29 cellular contexts compared by ENCODE assay signal in genomic region chr10:5500162-5500670, GRCh38. TPM values are rescaled to one million over a fixed set of nuclear protein-coding genes. Genes with fewer than 3 reads are reported as not detected.
"Had no signal": no experiment of that assay in that cellular context is flagged by ENCODE, and none has a peak within 500 bp of the region (broad histone marks: within the 10 kb centered on the region; RNA-seq: fewer than 3 reads in every experiment).

No MANE protein-coding gene starts in this region.

- ATAC-seq: activated CD4-positive, CD25-positive, alpha-beta regulatory T cell treated with anti-CD3 and anti-CD28 coated beads, Interleukin-2, amount 50 U/mL, for 24 hours; activated CD8-positive, alpha-beta T cell treated with anti-CD3 and anti-CD28 coated beads, Interleukin-2, amount 10 ng/mL, durations not matched to agents 7 days and 5 days; activated naive CD4-positive, alpha-beta T cell treated with anti-CD3 and anti-CD28 coated beads, Interleukin-2, amount 50 U/mL, for 72 hours; gastrocnemius medialis; left colon; psoas muscle; stimulated activated memory B cell treated with anti-CD40 and anti-IgM and Interleukin-4, amounts not matched to agents 10 μg/mL and 1 μg/mL and 100 μg/mL, for 72 hours had no signal

- H3K36me3 ChIP-seq: adrenal gland, ascending aorta, brain microvascular endothelial cell, esophagus squamous epithelium, gastrocnemius medialis, right atrium auricular region, stomach, transverse colon, vagina had no signal

- H3K9me3 ChIP-seq: adrenal gland, ascending aorta, esophagus squamous epithelium, gastrocnemius medialis, psoas muscle, right atrium auricular region, stomach, transverse colon, vagina had no signal

- H3K4me1 Mint-ChIP-seq: activated CD4-positive, alpha-beta T cell treated with anti-CD3 and anti-CD28 coated beads, Interleukin-2, amount 10 ng/mL, durations not matched to agents 7 days and 5 days; memory B cell; naive B cell; stimulated activated memory B cell treated with anti-CD40 and anti-IgM and Interleukin-4, amounts not matched to agents 10 μg/mL and 1 μg/mL and 100 μg/mL, for 72 hours had no signal

- H3K27ac ChIP-seq: adrenal gland, ascending aorta, brain microvascular endothelial cell, gastrocnemius medialis, psoas muscle, right atrium auricular region, stomach, transverse colon, vagina had no signal

- H3K4me1 ChIP-seq: adrenal gland, ascending aorta, gastrocnemius medialis, psoas muscle, right atrium auricular region had no signal

- H3K36me3 Mint-ChIP-seq: activated naive CD4-positive, alpha-beta T cell treated with anti-CD3 and anti-CD28 coated beads, Interleukin-2, amount 50 U/mL, for 72 hours; memory B cell; naive B cell; stimulated activated memory B cell treated with anti-CD40 and anti-IgM and Interleukin-4, amounts not matched to agents 10 μg/mL and 1 μg/mL and 100 μg/mL, for 72 hours had no signal

- H3K9me3 Mint-ChIP-seq: activated CD4-positive, alpha-beta T cell treated with anti-CD3 and anti-CD28 coated beads, Interleukin-2, amount 10 ng/mL, durations not matched to agents 7 days and 5 days; activated naive CD4-positive, alpha-beta T cell treated with anti-CD3 and anti-CD28 coated beads, Interleukin-2, amount 50 U/mL, for 72 hours; activated T-helper 1 cell treated with anti-CD3 and anti-CD28 coated beads, Interleukin-12 subunit alpha, Interleukin-12 subunit beta, Interleukin-2, Interleukin-4 antibody, amounts not matched to agents 30 ng/mL and 10 ng/mL and 1 ng/mL, durations not matched to agents 14 hours and 24 hours and 36 hours; endodermal cell; memory B cell; naive B cell; neural crest cell; stimulated activated memory B cell treated with anti-CD40 and anti-IgM and Interleukin-4, amounts not matched to agents 10 μg/mL and 1 μg/mL and 100 μg/mL, for 72 hours had no signal

- FAIRE-seq: islet of Langerhans had no signal

- H3K4me3 Mint-ChIP-seq: activated CD4-positive, alpha-beta T cell treated with anti-CD3 and anti-CD28 coated beads, Interleukin-2, amount 10 ng/mL, durations not matched to agents 7 days and 5 days; activated CD8-positive, alpha-beta T cell treated with anti-CD3 and anti-CD28 coated beads, Interleukin-2, amount 10 ng/mL, durations not matched to agents 7 days and 5 days; activated T-helper 1 cell treated with anti-CD3 and anti-CD28 coated beads, Interleukin-12 subunit alpha, Interleukin-12 subunit beta, Interleukin-2, Interleukin-4 antibody, amounts not matched to agents 30 ng/mL and 10 ng/mL and 1 ng/mL, durations not matched to agents 14 hours and 24 hours and 36 hours; endodermal cell; memory B cell; naive B cell; neural crest cell; stimulated activated memory B cell treated with anti-CD40 and anti-IgM and Interleukin-4, amounts not matched to agents 10 μg/mL and 1 μg/mL and 100 μg/mL, for 72 hours had no signal

- H3K4me3 ChIP-seq: adrenal gland, ascending aorta, esophagus squamous epithelium, gastrocnemius medialis, psoas muscle, right atrium auricular region, stomach, transverse colon, vagina had no signal

- H3K27ac Mint-ChIP-seq: activated CD4-positive, alpha-beta T cell treated with anti-CD3 and anti-CD28 coated beads, Interleukin-2, amount 10 ng/mL, durations not matched to agents 7 days and 5 days; activated CD8-positive, alpha-beta T cell treated with anti-CD3 and anti-CD28 coated beads, Interleukin-2, amount 10 ng/mL, durations not matched to agents 7 days and 5 days; activated naive CD4-positive, alpha-beta T cell treated with anti-CD3 and anti-CD28 coated beads, Interleukin-2, amount 50 U/mL, for 72 hours; activated T-helper 1 cell treated with anti-CD3 and anti-CD28 coated beads, Interleukin-12 subunit alpha, Interleukin-12 subunit beta, Interleukin-2, Interleukin-4 antibody, amounts not matched to agents 30 ng/mL and 10 ng/mL and 1 ng/mL, durations not matched to agents 14 hours and 24 hours and 36 hours; endodermal cell; memory B cell; naive B cell; stimulated activated memory B cell treated with anti-CD40 and anti-IgM and Interleukin-4, amounts not matched to agents 10 μg/mL and 1 μg/mL and 100 μg/mL, for 72 hours had no signal

- DNase-seq: activated CD4-positive, alpha-beta T cell treated with anti-CD3 and anti-CD28 coated beads, Interleukin-2, amount 10 ng/mL, durations not matched to agents 7 days and 5 days; activated CD8-positive, alpha-beta T cell treated with anti-CD3 and anti-CD28 coated beads, Interleukin-2, amount 10 ng/mL, durations not matched to agents 7 days and 5 days; adrenal gland; brain microvascular endothelial cell; cortex of kidney; endodermal cell; esophagus squamous epithelium; gastrocnemius medialis; naive B cell; stimulated activated CD4-positive, alpha-beta T cell treated with anti-CD3 and anti-CD28 coated beads, Interleukin-2, amount 100 ng/mL, for 24 hours; stomach; transverse colon had no signal

- H3K27me3 ChIP-seq: adrenal gland, ascending aorta, brain microvascular endothelial cell, esophagus squamous epithelium, gastrocnemius medialis, right atrium auricular region, stomach, transverse colon, vagina had no signal

RNA-seq across cellular contexts. Expression of gene CALML5, which starts 0.8 kb away (rescaled TPM):
- total RNA-seq: activated CD4-positive, alpha-beta T cell treated with anti-CD3 and anti-CD28 coated beads, Interleukin-2, amount 10 ng/mL, durations not matched to agents 7 days and 5 days; activated CD8-positive, alpha-beta T cell treated with anti-CD3 and anti-CD28 coated beads, Interleukin-2, amount 10 ng/mL, durations not matched to agents 7 days and 5 days; activated naive CD4-positive, alpha-beta T cell treated with anti-CD3 and anti-CD28 coated beads, Interleukin-2, amount 50 U/mL, for 72 hours; activated T-helper 1 cell treated with anti-CD3 and anti-CD28 coated beads, Interleukin-12 subunit alpha, Interleukin-12 subunit beta, Interleukin-2, Interleukin-4 antibody, amounts not matched to agents 30 ng/mL and 10 ng/mL and 1 ng/mL, durations not matched to agents 14 hours and 24 hours and 36 hours; adrenal gland; ascending aorta; endodermal cell; gastrocnemius medialis; left colon; mucosa of gallbladder; neural crest cell; osteocyte; psoas muscle; right atrium auricular region; skeletal muscle tissue; T-helper 2 cell treated with Interferon-gamma antibody and Interleukin-4, amounts not matched to agents 100 ng/mL and 5 ng/mL, for 36 hours; temporal lobe; transverse colon had no signal
- polyA plus RNA-seq: adrenal gland, psoas muscle had no signal

RNA-seq across cellular contexts. Expression of gene CALML3, which starts 24.5 kb away (rescaled TPM):
- total RNA-seq: activated CD4-positive, alpha-beta T cell treated with anti-CD3 and anti-CD28 coated beads, Interleukin-2, amount 10 ng/mL, durations not matched to agents 7 days and 5 days; activated CD8-positive, alpha-beta T cell treated with anti-CD3 and anti-CD28 coated beads, Interleukin-2, amount 10 ng/mL, durations not matched to agents 7 days and 5 days; activated naive CD4-positive, alpha-beta T cell treated with anti-CD3 and anti-CD28 coated beads, Interleukin-2, amount 50 U/mL, for 72 hours; activated T-helper 1 cell treated with anti-CD3 and anti-CD28 coated beads, Interleukin-12 subunit alpha, Interleukin-12 subunit beta, Interleukin-2, Interleukin-4 antibody, amounts not matched to agents 30 ng/mL and 10 ng/mL and 1 ng/mL, durations not matched to agents 14 hours and 24 hours and 36 hours; adrenal gland; ascending aorta; endodermal cell; gastrocnemius medialis; mucosa of gallbladder; neural crest cell; osteocyte; psoas muscle; right atrium auricular region; skeletal muscle tissue; stomach; T-helper 2 cell treated with Interferon-gamma antibody and Interleukin-4, amounts not matched to agents 100 ng/mL and 5 ng/mL, for 36 hours; temporal lobe; transverse colon had no signal
